8 cellular contexts compared by ENCODE assay signal in genomic region chr6:13709698-13710551, GRCh38. TPM values are rescaled to one million over a fixed set of nuclear protein-coding genes. Genes with fewer than 3 reads are reported as not detected.
DNase-seq lines count a peak whose midpoint lies in the region; ATAC-seq and TF ChIP-seq lines count a peak whose summit lies in the region.

No MANE protein-coding gene starts in this region.

- peaks cover 48% of the 10 kb centered on the region for H3K4me1 Mint-ChIP-seq in activated naive CD4-positive, alpha-beta T cell treated with anti-CD3 and anti-CD28 coated beads, Interleukin-2, amount 50 U/mL, for 24 hours

- peak overlapping the region; percentile 94 for H3K27ac Mint-ChIP-seq in activated naive CD4-positive, alpha-beta T cell treated with anti-CD3 and anti-CD28 coated beads, Interleukin-2, amount 50 U/mL, for 24 hours

- H2AFZ ChIP-seq in OCI-LY3 (ENCODE audit: low read depth, low read length) = no peak overlapping the region

- H3K36me3 Mint-ChIP-seq in activated naive CD4-positive, alpha-beta T cell treated with anti-CD3 and anti-CD28 coated beads, Interleukin-2, amount 50 U/mL, for 24 hours = peaks cover 7% of the 10 kb centered on the region

- peaks cover 21% of the 10 kb centered on the region for H4K20me1 ChIP-seq in OCI-LY3 (ENCODE audit: insufficient read depth, low read length)

- H3K4me3 Mint-ChIP-seq in activated naive CD4-positive, alpha-beta T cell treated with anti-CD3 and anti-CD28 coated beads, Interleukin-2, amount 50 U/mL, for 24 hours = peak overlapping the region; percentile 94

- H3K79me2 ChIP-seq in OCI-LY3 (ENCODE audit: low read length) = peaks cover 47% of the 10 kb centered on the region

- H3K4me3 ChIP-seq in OCI-LY3 (ENCODE audit: low read length) = peak overlapping the region; percentile 97

- peaks cover 21% of the 10 kb centered on the region for H3K4me1 ChIP-seq in OCI-LY3 (ENCODE audit: low read length)

- TF ChIP-seq CTCF in OCI-LY3 (IDR thresholded peaks at IDR 0.05; ENCODE audit: low read depth, low read length) = no peak

- no peaks in the 10 kb centered on the region for H3K27me3 ChIP-seq in OCI-LY3 (ENCODE audit: low read depth, low read length)

- no peaks in the 10 kb centered on the region for H3K9me3 ChIP-seq in OCI-LY3 (ENCODE audit: insufficient read depth, low read length)

- no peaks in the 10 kb centered on the region for H3K9me3 Mint-ChIP-seq in activated naive CD4-positive, alpha-beta T cell treated with anti-CD3 and anti-CD28 coated beads, Interleukin-2, amount 50 U/mL, for 24 hours

- ATAC-seq in HG02970 (IDR thresholded peaks at IDR 0.05; ENCODE audit: low FRiP score, unreplicated experiment) (no peak), GM21447 (IDR thresholded peaks at IDR 0.05; ENCODE audit: unreplicated experiment) (no peak)

- H3K9ac ChIP-seq in OCI-LY3 (ENCODE audit: low read length) = peak overlapping the region; percentile 74

- peak overlapping the region; percentile 96 for H3K4me2 ChIP-seq in OCI-LY3 (ENCODE audit: low read length)

- no peaks in the 10 kb centered on the region for H3K36me3 ChIP-seq in OCI-LY3 (replicated peaks; ENCODE audit: low read depth, low read length)

- H3K27me3 Mint-ChIP-seq in activated naive CD4-positive, alpha-beta T cell treated with anti-CD3 and anti-CD28 coated beads, Interleukin-2, amount 50 U/mL, for 24 hours = no peaks in the 10 kb centered on the region

- H3K27ac ChIP-seq in OCI-LY3 (ENCODE audit: low read length) = no peak overlapping the region

- no peak for DNase-seq in activated naive CD4-positive, alpha-beta T cell treated with anti-CD3 and anti-CD28 coated beads, Interleukin-2, amount 50 U/mL, for 16 hours
- DNase-seq in cerebellum (ENCODE audit: low spot score) (peak; percentile 12), midbrain (lab: John Stamatoyannopoulos, UW) (peak; percentile 39), NCI-H1092 (lab: John Stamatoyannopoulos, UW) (no peak)

RNA-seq across cellular contexts. Expression of gene RANBP9, which starts 1.7 kb away (rescaled TPM):
- 46.8 TPM for total RNA-seq in cerebellum

Comparison
In these comparisons a context has a peak if more than half of its experiments do, and no peak if none do; other contexts are left out.
1. DNase-seq: peak in cerebellum (single experiment) and midbrain (single experiment); none in activated naive CD4-positive, alpha-beta T cell treated with anti-CD3 and anti-CD28 coated beads, Interleukin-2, amount 50 U/mL, for 16 hours (single experiment) and NCI-H1092 (single experiment).